In genomic region chr15:27601239-27601942, GRCh38 we compare ENCODE assay signal across 21 cellular contexts.
DNase-seq lines count a peak whose midpoint lies in the region; ATAC-seq and TF ChIP-seq lines count a peak whose summit lies in the region.
"Had no signal": no experiment of that assay in that cellular context is flagged by ENCODE, and none has a peak within 500 bp of the region (broad histone marks: within the 10 kb centered on the region; RNA-seq: fewer than 3 reads in every experiment).

No MANE protein-coding gene starts in this region.

- H3K9me3 ChIP-seq in RWPE2 (ENCODE audit: severe bottlenecking): no peaks in the 10 kb centered on the region
- H3K9me3 ChIP-seq in gastrocnemius medialis: no peaks in the 10 kb centered on the region
- H3K9me3 ChIP-seq: pancreas had no signal

- DNase-seq in COLO668 (lab: John Stamatoyannopoulos, UW; ENCODE audit: unreplicated experiment): peak; percentile 42
- peak; percentile 64 for DNase-seq in NAMALWA (ENCODE audit: low spot score)
- DNase-seq in RWPE2 (ENCODE audit: low spot score): no peak
- peak; percentile 8 for DNase-seq in left kidney (ENCODE audit: low read depth, low spot score)
- DNase-seq in gastrocnemius medialis: no peak
- no peak for DNase-seq in NCI-H1436 (lab: John Stamatoyannopoulos, UW)
- DNase-seq in activated naive CD4-positive, alpha-beta T cell (lab: John Stamatoyannopoulos, UW): no peak
- DNase-seq: activated CD4-positive, alpha-beta T cell treated with anti-CD3 and anti-CD28 coated beads for 36 hours; activated T-cell treated with anti-CD3 and anti-CD28 coated beads, Interleukin-2, amount 50 U/mL, for 72 hours; AML-193; DMS 273 treated with DMSO at 0.1 percent for 48 hours; HCEC 1CT; heart right ventricle; kidney; NCI-H1105; pancreas; SIG-M5; trophoblast cell had no signal

- intact Hi-C loops in gastrocnemius medialis (cut with DNase I; ENCODE audit: low total_unique reads): no loop called here

- no peak overlapping the region for H3K4me3 ChIP-seq in RWPE2 (ENCODE audit: severe bottlenecking)
- H3K4me3 ChIP-seq in gastrocnemius medialis: no peak overlapping the region
- H3K4me3 ChIP-seq: heart right ventricle, pancreas, skin epidermis had no signal

- TF ChIP-seq POLR2A in gastrocnemius medialis (IDR thresholded peaks at IDR 0.05): no peak

- H3K36me3 ChIP-seq in RWPE2 (ENCODE audit: low read depth) (no peaks in the 10 kb centered on the region), gastrocnemius medialis (no peaks in the 10 kb centered on the region)
- H3K36me3 ChIP-seq: heart right ventricle, pancreas had no signal

- H3K27ac ChIP-seq in RWPE2 (ENCODE audit: poor library complexity, severe bottlenecking) (no peak overlapping the region), gastrocnemius medialis (no peak overlapping the region)
- H3K27ac ChIP-seq: heart right ventricle, pancreas, skin epidermis had no signal

- in situ Hi-C loops in gastrocnemius medialis (cut with MboI; ENCODE audit: low sequenced_read_pairs in 4 of 4): no loop called here

- ATAC-seq in RWPE2 (ENCODE audit: low read depth) (peak; percentile 46; the same call in 2 of the 3 replicates), gastrocnemius medialis (no peak), HG03571 (IDR thresholded peaks at IDR 0.05; ENCODE audit: unreplicated experiment) (no peak)
- ATAC-seq: activated CD4-positive, alpha-beta T cell treated with anti-CD3 and anti-CD28 coated beads for 36 hours; activated T-cell treated with anti-CD3 and anti-CD28 coated beads, Interleukin-2, amount 50 U/mL, for 72 hours; heart right ventricle; pancreas; stimulated activated memory B cell treated with anti-CD40 and anti-IgM and Interleukin-4, amounts not matched to agents 10 μg/mL and 1 μg/mL and 100 μg/mL, for 72 hours had no signal

- TF ChIP-seq CTCF in RWPE2 (IDR thresholded peaks at IDR 0.05; ENCODE audit: poor library complexity, severe bottlenecking) (no peak), gastrocnemius medialis (IDR thresholded peaks at IDR 0.05 in 4 of 5, conservative IDR thresholded peaks at IDR 0.05 in 1 of 5) (no peak)

- H3K27me3 ChIP-seq in RWPE2 (ENCODE audit: insufficient read depth, poor library complexity, severe bottlenecking): no peaks in the 10 kb centered on the region
- H3K27me3 ChIP-seq in gastrocnemius medialis: no peaks in the 10 kb centered on the region
- H3K27me3 ChIP-seq: pancreas had no signal

- no peaks in the 10 kb centered on the region for H3K4me1 ChIP-seq in RWPE2 (ENCODE audit: insufficient read depth, poor library complexity, severe bottlenecking)
- H3K4me1 ChIP-seq in gastrocnemius medialis: no peaks in the 10 kb centered on the region
- H3K4me1 ChIP-seq: heart right ventricle, pancreas had no signal

Comparison
In these comparisons a context has a peak if more than half of its experiments do, and no peak if none do; other contexts are left out.
1. DNase-seq: peak in COLO668 (single experiment), NAMALWA (single experiment) and left kidney (single experiment); none in RWPE2 (single experiment), gastrocnemius medialis (0 of 2), NCI-H1436 (single experiment) and activated naive CD4-positive, alpha-beta T cell (0 of 4).